In the genomic region with DNA sequence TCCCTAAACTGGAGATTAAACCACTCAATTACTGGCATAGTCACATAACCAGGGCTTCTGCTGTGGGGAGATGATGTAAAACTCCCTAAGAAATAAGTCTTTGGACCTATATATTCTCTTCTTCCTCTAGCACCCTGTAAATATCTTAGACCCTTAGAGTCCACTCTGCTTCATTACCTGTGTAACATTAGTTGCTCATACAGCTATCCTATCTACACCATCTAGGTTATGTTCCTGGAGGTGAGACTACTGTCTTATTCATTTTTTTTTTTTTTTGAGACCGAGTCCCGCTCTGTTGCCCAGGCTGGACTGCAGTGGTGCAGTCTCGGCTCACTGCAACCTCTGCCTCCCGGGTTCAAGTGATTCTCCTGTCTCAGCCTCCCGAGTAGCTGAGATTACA, we compare ENCODE assay signal across 1 cellular context.
TF ChIP-seq lines count a peak whose summit lies in the region.

No MANE protein-coding gene starts in this region.

TF ChIP-seq in K562, 482 proteins besides CTCF, POLR2A, EP300 and RAD21:
- TF ChIP-seq BRF1 (IDR thresholded peaks at IDR 0.05; ENCODE audit: borderline replicate concordance, extremely low read depth, insufficient read length) = no peak
TF ChIP-seq in K562: peak in this region for 0.
